ENCODE assay signal across 26 cellular contexts in genomic region chr18:22336406-22336805, GRCh38.
DNase-seq lines count a peak whose midpoint lies in the region; ATAC-seq and TF ChIP-seq lines count a peak whose summit lies in the region.
"Had no signal": no experiment of that assay in that cellular context is flagged by ENCODE, and none has a peak within 500 bp of the region (broad histone marks: within the 10 kb centered on the region; RNA-seq: fewer than 3 reads in every experiment).

No MANE protein-coding gene starts in this region.

- no peak for TF ChIP-seq CTCF in adrenal gland (IDR thresholded peaks at IDR 0.05)
- no peak for TF ChIP-seq CTCF in endothelial cell (IDR thresholded peaks at IDR 0.05; ENCODE audit: unreplicated experiment)
- TF ChIP-seq CTCF in upper lobe of left lung (IDR thresholded peaks at IDR 0.05), result no peak
- no peak for TF ChIP-seq CTCF in MM.1S (IDR thresholded peaks at IDR 0.05; ENCODE audit: low read length)

- WGBS in adrenal gland, 4 donors, result 48 to 56% (median 50%) methylated on average over 4 of the region's 4 CpGs
- WGBS in upper lobe of left lung, 2 donors, result 89 to 94% methylated on average over 2 to 4 of the region's 4 CpGs

- H3K27me3 ChIP-seq in adrenal gland (no peaks in the 10 kb centered on the region), mucosa of rectum (ENCODE audit: control insufficient read depth in 2 of 2, insufficient read depth in 2 of 2, low read length in 2 of 2) (no peaks in the 10 kb centered on the region), upper lobe of left lung (no peaks in the 10 kb centered on the region), MM.1S (replicated peaks; ENCODE audit: insufficient read depth, low read length) (no peaks in the 10 kb centered on the region)
- H3K27me3 ChIP-seq: BLaER1 treated with 17β-estradiol and CSF1 and Interleukin-3, amounts not matched to agents 10 nM and 100 nM had no signal

- peak overlapping the region in 3 of 5 donors; percentile 2 to 68 (median 30) for H3K27ac ChIP-seq in adrenal gland
- H3K27ac ChIP-seq in mucosa of rectum (ENCODE audit: low read depth in 2 of 2, low read length in 2 of 2), result peak overlapping the region; percentile 82 to 87
- peak overlapping the region in 3 of 4 donors; percentile 47 to 75 (median 54) for H3K27ac ChIP-seq in upper lobe of left lung
- no peak overlapping the region for H3K27ac ChIP-seq in MM.1S (ENCODE audit: low read length)

- intact Hi-C loops in adrenal gland (cut with DNase I), result no loop called here

- no peak overlapping the region; the same call in 1 of the 2 replicates for H2AFZ ChIP-seq in MM.1S (ENCODE audit: low read length)
- H2AFZ ChIP-seq: GM23338 had no signal

- TF ChIP-seq POLR2A in adrenal gland (IDR thresholded peaks at IDR 0.05) (no peak), upper lobe of left lung (IDR thresholded peaks at IDR 0.05) (no peak)

- peak overlapping the region; percentile 50 for H3K4me3 Mint-ChIP-seq in endothelial cell (ENCODE audit: unreplicated experiment)
- H3K4me3 Mint-ChIP-seq: CD4-positive, alpha-beta T cell; GM23338; H9; HFFc6 had no signal

- H3K27ac Mint-ChIP-seq in endothelial cell (ENCODE audit: unreplicated experiment), result peak overlapping the region; percentile 71
- H3K27ac Mint-ChIP-seq: CD4-positive, alpha-beta T cell; GM23338; H9; HFFc6 had no signal

- H3K9me3 Mint-ChIP-seq in endothelial cell (ENCODE audit: unreplicated experiment), result no peaks in the 10 kb centered on the region
- H3K9me3 Mint-ChIP-seq: GM23338, H9, HFFc6 had no signal

- no peak for ATAC-seq in upper lobe of left lung (ENCODE audit: low FRiP score in 2 of 2)
- ATAC-seq: GM23338, PC-3 had no signal

- H3K36me3 Mint-ChIP-seq in endothelial cell (ENCODE audit: low read depth, unreplicated experiment), result peaks cover 2% of the 10 kb centered on the region

- H3K9ac ChIP-seq in mucosa of rectum (ENCODE audit: low read depth in 1 of 2, low read length in 2 of 2) (peak overlapping the region in 1 of 2 donors; percentile 72), MM.1S (ENCODE audit: low read length) (no peak overlapping the region)
- H3K9ac ChIP-seq: BLaER1 treated with 17β-estradiol and CSF1 and Interleukin-3, amounts not matched to agents 10 nM and 100 nM had no signal

- peaks cover 16% of the 10 kb centered on the region for H3K27me3 Mint-ChIP-seq in endothelial cell (ENCODE audit: unreplicated experiment)
- H3K27me3 Mint-ChIP-seq: CD4-positive, alpha-beta T cell had no signal

- H3K36me3 ChIP-seq in adrenal gland (replicated peaks in 1 of 2) (no peaks in the 10 kb centered on the region), mucosa of rectum (ENCODE audit: control insufficient read depth in 2 of 2, insufficient read depth in 2 of 2, low read length in 2 of 2) (no peaks in the 10 kb centered on the region), upper lobe of left lung (no peaks in the 10 kb centered on the region), MM.1S (replicated peaks; ENCODE audit: insufficient read depth, low read length) (no peaks in the 10 kb centered on the region)
- H3K36me3 ChIP-seq: BLaER1 treated with 17β-estradiol and CSF1 and Interleukin-3, amounts not matched to agents 10 nM and 100 nM had no signal

- H3K79me2 ChIP-seq in MM.1S (ENCODE audit: low read length), result no peaks in the 10 kb centered on the region

- peak in 3 of 7 donors; percentile 46 to 65 (median 56) for DNase-seq in adrenal gland
- DNase-seq in endothelial cell (ENCODE audit: low spot score), result no peak
- no peak for DNase-seq in upper lobe of left lung
- no peak for DNase-seq in NCI-H2227 (lab: John Stamatoyannopoulos, UW; ENCODE audit: unreplicated experiment)
- DNase-seq in MM.1S, result no peak
- no peak for DNase-seq in COLO668 (lab: John Stamatoyannopoulos, UW; ENCODE audit: unreplicated experiment)
- DNase-seq: AML-193; CD4-positive, alpha-beta T cell; COR-L47; DMS53; H9; HFFc6; KG1; NCI-H1092; NCI-H1417 treated with DMSO at 0.1 percent for 48 hours; NCI-H187; NCI-H2081 treated with DMSO at 0.1 percent for 48 hours; NCI-H2171 treated with DMSO at 0.1 percent for 48 hours; NCI-H524; NCI-H748 treated with DMSO at 0.1 percent for 48 hours; NK-92 treated with Interleukin-12 subunit alpha and Interleukin-12 subunit beta, amount 100 ng/mL, for 24 hours; PC-3; Right ventricle myocardium superior had no signal

- H3K9me3 ChIP-seq in adrenal gland (replicated peaks in 1 of 3) (no peaks in the 10 kb centered on the region), mucosa of rectum (ENCODE audit: control insufficient read depth in 2 of 2, low read length in 2 of 2) (no peaks in the 10 kb centered on the region), upper lobe of left lung (no peaks in the 10 kb centered on the region), MM.1S (replicated peaks; ENCODE audit: insufficient read depth, low read length) (no peaks in the 10 kb centered on the region)
- H3K9me3 ChIP-seq: BLaER1 treated with 17β-estradiol and CSF1 and Interleukin-3, amounts not matched to agents 10 nM and 100 nM had no signal

- H3K4me3 ChIP-seq in adrenal gland (no peak overlapping the region), mucosa of rectum (ENCODE audit: low read length in 2 of 2) (peak overlapping the region; percentile 55 to 62), upper lobe of left lung (no peak overlapping the region), MM.1S (ENCODE audit: low read length) (no peak overlapping the region)
- H3K4me3 ChIP-seq: BLaER1 treated with 17β-estradiol and CSF1 and Interleukin-3, amounts not matched to agents 10 nM and 100 nM; GM23338 had no signal

- H4K20me1 ChIP-seq in MM.1S (ENCODE audit: insufficient read depth, low read length), result no peaks in the 10 kb centered on the region
- H4K20me1 ChIP-seq: BLaER1 treated with 17β-estradiol and CSF1 and Interleukin-3, amounts not matched to agents 10 nM and 100 nM had no signal

- H3F3A ChIP-seq in MM.1S (ENCODE audit: insufficient read depth, low read length), result no peaks in the 10 kb centered on the region

- H3K4me2 ChIP-seq in MM.1S (ENCODE audit: low read depth, low read length), result no peak overlapping the region
- H3K4me2 ChIP-seq: GM23338 had no signal

- H3K4me1 Mint-ChIP-seq in endothelial cell (ENCODE audit: unreplicated experiment), result peaks cover 59% of the 10 kb centered on the region

- no peak for TF ChIP-seq EP300 in upper lobe of left lung (IDR thresholded peaks at IDR 0.05)

- H3K4me1 ChIP-seq in adrenal gland (replicated peaks in 1 of 2) (peaks cover 0 to 29% of the 10 kb centered on the region in 2 donors), mucosa of rectum (ENCODE audit: control insufficient read depth in 2 of 2, insufficient read depth in 2 of 2, low read length in 2 of 2) (peaks cover 9 to 20% of the 10 kb centered on the region in 2 donors), upper lobe of left lung (peaks cover 19 to 26% (median 23%) of the 10 kb centered on the region in 4 donors), MM.1S (ENCODE audit: low read length) (no peaks in the 10 kb centered on the region)

- no peaks in the 10 kb centered on the region for H3K9me2 ChIP-seq in MM.1S (replicated peaks; ENCODE audit: insufficient read depth, low read length)

Comparison
In these comparisons a context has a peak if more than half of its experiments do, and no peak if none do; other contexts are left out.
1. H3K4me3 ChIP-seq: peak in mucosa of rectum (2 of 2); none in adrenal gland (0 of 4), upper lobe of left lung (0 of 4) and MM.1S (single experiment).